In genomic region chr15:101014921-101015841, GRCh38 we compare ENCODE assay signal across 8 cellular contexts.
DNase-seq lines count a peak whose midpoint lies in the region; ATAC-seq, FAIRE-seq and TF ChIP-seq lines count a peak whose summit lies in the region.

No MANE protein-coding gene starts in this region.

- no peak for ATAC-seq in HG03457 (IDR thresholded peaks at IDR 0.05; ENCODE audit: unreplicated experiment)

- DNase-seq in NCI-H2029 (lab: John Stamatoyannopoulos, UW), result peak; percentile 19
- no peak for DNase-seq in NCI-H2029 treated with DMSO at 0.1 percent for 48 hours (lab: John Stamatoyannopoulos, UW)
- DNase-seq in T-helper 22 cell (ENCODE audit: low read depth), result peak; percentile 23
- peak; percentile 32 for DNase-seq in astrocyte (ENCODE audit: low read depth)
- DNase-seq in hippocampal formation (lab: John Stamatoyannopoulos, UW), result peak; percentile 41 to 59
- DNase-seq in smooth muscle cell (lab: John Stamatoyannopoulos, UW; ENCODE audit: unreplicated experiment), result peak; percentile 47

- H3K4me2 ChIP-seq in astrocyte (ENCODE audit: low read length) (no peak overlapping the region), smooth muscle cell (peak overlapping the region; percentile 14)

- no peak overlapping the region for H3K4me3 Mint-ChIP-seq in astrocyte (ENCODE audit: unreplicated experiment)

- peaks cover 2% of the 10 kb centered on the region for H3K36me3 ChIP-seq in astrocyte (ENCODE audit: insufficient read depth, low read length)
- no peaks in the 10 kb centered on the region for H3K36me3 ChIP-seq in smooth muscle cell (ENCODE audit: low read depth)

- no peaks in the 10 kb centered on the region for H3K36me3 Mint-ChIP-seq in astrocyte (ENCODE audit: low read depth, unreplicated experiment)

- H3K4me1 ChIP-seq in astrocyte (ENCODE audit: insufficient read depth, low read length) (no peaks in the 10 kb centered on the region), smooth muscle cell (ENCODE audit: low read depth) (peaks cover 7% of the 10 kb centered on the region)

- H3K27ac ChIP-seq in astrocyte (ENCODE audit: low read depth, low read length) (no peak overlapping the region), smooth muscle cell (ENCODE audit: low read depth) (no peak overlapping the region)

- H3K27ac Mint-ChIP-seq in astrocyte (ENCODE audit: unreplicated experiment), result no peak overlapping the region

- H3K27me3 Mint-ChIP-seq in astrocyte (ENCODE audit: low read depth, unreplicated experiment), result peaks cover 12% of the 10 kb centered on the region

- H3K27me3 ChIP-seq in astrocyte (ENCODE audit: insufficient read depth, low read length) (no peaks in the 10 kb centered on the region), smooth muscle cell (ENCODE audit: low read depth) (no peaks in the 10 kb centered on the region)

- H3F3A ChIP-seq in smooth muscle cell (ENCODE audit: low read depth), result peaks cover 4% of the 10 kb centered on the region

- H2AFZ ChIP-seq in astrocyte (ENCODE audit: low read depth, low read length) (no peak overlapping the region), smooth muscle cell (ENCODE audit: low read depth) (no peak overlapping the region)

- H3K79me2 ChIP-seq in astrocyte (ENCODE audit: insufficient read depth, low read length), result no peaks in the 10 kb centered on the region
- no peaks in the 10 kb centered on the region for H3K79me2 ChIP-seq in smooth muscle cell (ENCODE audit: low read depth)

- H3K4me3 ChIP-seq in astrocyte (ENCODE audit: insufficient read depth, low read depth, low read length) (no peak overlapping the region), smooth muscle cell (no peak overlapping the region)

- H3K9me3 Mint-ChIP-seq in astrocyte (ENCODE audit: unreplicated experiment), result no peaks in the 10 kb centered on the region

- peak; percentile 83 for FAIRE-seq in astrocyte (lab: Jason Lieb, UNC)

- peaks cover 2% of the 10 kb centered on the region for H3K4me1 Mint-ChIP-seq in astrocyte (ENCODE audit: low read depth, unreplicated experiment)

- TF ChIP-seq CTCF in LNCAP (IDR thresholded peaks at IDR 0.05) (peak; percentile 87), astrocyte (IDR thresholded peaks at IDR 0.05; ENCODE audit: insufficient read depth, low read depth, low read length) (peak; percentile 86), smooth muscle cell (IDR thresholded peaks at IDR 0.05; ENCODE audit: borderline replicate concordance, insufficient read depth, poor library complexity, severe bottlenecking) (peak; percentile 95)

- H3K9me3 ChIP-seq in astrocyte (ENCODE audit: insufficient read depth, low read depth, low read length) (no peaks in the 10 kb centered on the region), smooth muscle cell (replicated peaks; ENCODE audit: low read depth) (no peaks in the 10 kb centered on the region)

- H4K20me1 ChIP-seq in astrocyte (ENCODE audit: insufficient read depth, low read length) (no peaks in the 10 kb centered on the region), smooth muscle cell (ENCODE audit: low read depth) (no peaks in the 10 kb centered on the region)

- H3K9ac ChIP-seq in astrocyte (ENCODE audit: low read length) (no peak overlapping the region), smooth muscle cell (ENCODE audit: low read depth) (no peak overlapping the region)

- 49% methylated on average over 27 of the region's 27 CpGs for WGBS in smooth muscle cell (ENCODE audit: low lambda C conversion rate)
